8 cellular contexts compared by ENCODE assay signal in the genomic region with DNA sequence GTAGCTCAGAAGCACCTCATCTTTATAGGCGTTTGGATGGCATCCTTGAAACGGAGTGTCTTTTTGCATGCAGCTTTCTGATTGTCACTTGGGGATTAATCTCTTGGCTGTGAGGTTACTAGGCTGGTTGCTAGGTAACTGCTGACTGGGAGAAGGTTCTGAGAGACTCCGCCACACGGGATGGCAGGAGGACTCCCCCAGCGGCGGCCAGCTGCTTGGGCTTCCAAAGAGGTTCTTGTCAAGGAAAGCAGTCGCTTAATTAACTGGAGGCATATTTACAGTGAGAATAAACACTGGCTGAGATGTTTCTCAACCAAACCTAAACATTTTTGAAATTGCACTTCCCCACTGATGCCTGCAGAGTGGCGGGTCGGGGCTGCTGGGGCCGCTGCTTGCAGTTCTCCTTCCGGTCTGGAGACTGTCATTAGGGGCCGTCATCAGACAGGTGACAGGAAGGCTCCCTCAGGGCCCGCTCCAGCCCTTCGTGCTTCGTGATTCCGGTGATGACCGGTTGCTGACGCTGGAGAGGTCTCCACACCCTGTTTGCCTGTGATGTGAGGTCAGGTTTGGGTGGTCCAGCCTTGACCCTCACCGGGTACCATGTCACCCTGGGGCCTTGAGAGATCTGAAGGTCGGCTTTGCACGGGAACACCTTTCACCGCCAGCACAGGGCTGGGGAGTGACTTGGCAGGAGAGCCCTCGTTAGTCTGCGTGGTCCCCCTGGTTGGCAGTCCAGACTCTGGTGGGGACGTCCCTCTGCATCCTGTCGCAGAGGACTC. TPM values are rescaled to one million over a fixed set of nuclear protein-coding genes. Genes with fewer than 3 reads are reported as not detected.
DNase-seq lines count a peak whose midpoint lies in the region; ATAC-seq, FAIRE-seq and TF ChIP-seq lines count a peak whose summit lies in the region.

No MANE protein-coding gene starts in this region.

- DNase-seq in GM13977 (ENCODE audit: low spot score) (peak; percentile 60), T-helper 9 cell (no peak), small intestine (no peak), uterus (no peak)
- DNase-seq in naive thymus-derived CD8-positive, alpha-beta T cell = peak in 1 of 10 donors; percentile 52
- no peak for DNase-seq in activated T-cell treated with anti-CD3 and anti-CD28 coated beads, Interleukin-2, amount 50 U/mL, for 4 hours

- H3K4me1 Mint-ChIP-seq in naive thymus-derived CD8-positive, alpha-beta T cell = peaks cover 11 to 44% (median 16%) of the 10 kb centered on the region in 4 donors
- no peaks in the 10 kb centered on the region for H3K4me1 Mint-ChIP-seq in activated T-cell treated with anti-CD3 and anti-CD28 coated beads, Interleukin-2, amount 50 U/mL, for 4 hours (ENCODE audit: low read depth)

- H3K9me3 Mint-ChIP-seq in naive thymus-derived CD8-positive, alpha-beta T cell = peaks cover 0 to 5% (median 0%) of the 10 kb centered on the region in 9 donors
- no peaks in the 10 kb centered on the region for H3K9me3 Mint-ChIP-seq in activated T-cell treated with anti-CD3 and anti-CD28 coated beads, Interleukin-2, amount 50 U/mL, for 4 hours

- no peaks in the 10 kb centered on the region for H3K9me2 ChIP-seq in SU-DHL-6 (replicated peaks; ENCODE audit: insufficient read depth, low read length)

- H3K9ac ChIP-seq in SU-DHL-6 (ENCODE audit: low read length) = peak overlapping the region; percentile 32; the same call in 1 of the 2 replicates

- H3K27me3 ChIP-seq in SU-DHL-6 (ENCODE audit: low read length) (no peaks in the 10 kb centered on the region), small intestine (ENCODE audit: control insufficient read depth in 2 of 2, insufficient read depth in 2 of 2, low read length in 2 of 2) (peaks cover 0 to 2% of the 10 kb centered on the region in 2 donors), uterus (no peaks in the 10 kb centered on the region)

- H3K27ac ChIP-seq in SU-DHL-6 (ENCODE audit: low read depth, low read length) = no peak overlapping the region
- no peak overlapping the region for H3K27ac ChIP-seq in small intestine (ENCODE audit: low read depth in 1 of 2, low read length in 1 of 2)
- no peak overlapping the region for H3K27ac ChIP-seq in uterus

- no peaks in the 10 kb centered on the region for H3K9me3 ChIP-seq in SU-DHL-6 (ENCODE audit: insufficient read depth, low read length)
- no peaks in the 10 kb centered on the region for H3K9me3 ChIP-seq in small intestine (ENCODE audit: control insufficient read depth, low read depth)
- no peaks in the 10 kb centered on the region for H3K9me3 ChIP-seq in uterus

- H3K4me3 Mint-ChIP-seq in naive thymus-derived CD8-positive, alpha-beta T cell = peak overlapping the region in 3 of 10 donors; percentile 8 to 27 (median 24)
- H3K4me3 Mint-ChIP-seq in activated T-cell treated with anti-CD3 and anti-CD28 coated beads, Interleukin-2, amount 50 U/mL, for 4 hours = no peak overlapping the region

- peaks cover 27% of the 10 kb centered on the region; the same call in 1 of the 2 replicates for H3K79me2 ChIP-seq in SU-DHL-6 (ENCODE audit: insufficient read depth, low read length)

- intact Hi-C loops in uterus (cut with DNase I; ENCODE audit: low total_unique reads) = no loop called here

- no peak for FAIRE-seq in small intestine (lab: Jason Lieb, UNC)

- H2AFZ ChIP-seq in SU-DHL-6 (ENCODE audit: low read depth, low read length, severe bottlenecking) = peak overlapping the region; percentile 23

- no peaks in the 10 kb centered on the region for H3F3A ChIP-seq in SU-DHL-6 (ENCODE audit: insufficient read depth)

- peak; percentile 87 for ATAC-seq in HG02759 (IDR thresholded peaks at IDR 0.05; ENCODE audit: unreplicated experiment)
- ATAC-seq in naive thymus-derived CD8-positive, alpha-beta T cell = no peak
- no peak for ATAC-seq in activated T-cell treated with anti-CD3 and anti-CD28 coated beads, Interleukin-2, amount 50 U/mL, for 4 hours

- no peak overlapping the region for H3K4me3 ChIP-seq in SU-DHL-6 (ENCODE audit: insufficient read depth, low read length, poor library complexity, severe bottlenecking)
- no peak overlapping the region for H3K4me3 ChIP-seq in small intestine (ENCODE audit: low read depth in 1 of 2, low read length in 2 of 2)
- no peak overlapping the region for H3K4me3 ChIP-seq in uterus

- 26 to 49% (median 46%) methylated on average over 26 of the region's 26 CpGs for WGBS in small intestine, 3 donors

- H3K27ac Mint-ChIP-seq in naive thymus-derived CD8-positive, alpha-beta T cell = peak overlapping the region in 7 of 10 donors; percentile 37 to 92 (median 67)

- H3K27me3 Mint-ChIP-seq in naive thymus-derived CD8-positive, alpha-beta T cell = peaks cover 0 to 8% (median 0%) of the 10 kb centered on the region in 5 donors
- H3K27me3 Mint-ChIP-seq in activated T-cell treated with anti-CD3 and anti-CD28 coated beads, Interleukin-2, amount 50 U/mL, for 4 hours (ENCODE audit: low read depth) = no peaks in the 10 kb centered on the region

- TF ChIP-seq CTCF in GM13977 (IDR thresholded peaks at IDR 0.05; ENCODE audit: extremely low read depth, insufficient read depth, missing control alignments) (no peak), SU-DHL-6 (IDR thresholded peaks at IDR 0.05; ENCODE audit: insufficient read depth, low read length, poor library complexity, severe bottlenecking) (no peak), uterus (IDR thresholded peaks at IDR 0.05) (no peak)

- in situ Hi-C loops in GM13977 (cut with MboI; ENCODE audit: low pct_unique_long_range_greater_than_20kb, low sequenced_read_pairs, unreplicated experiment) = no loop called here

- peaks cover 7% of the 10 kb centered on the region for H3K36me3 ChIP-seq in SU-DHL-6 (ENCODE audit: low read length)
- H3K36me3 ChIP-seq in small intestine (ENCODE audit: control insufficient read depth in 2 of 2, insufficient read depth in 2 of 2, low read length in 2 of 2) = no peaks in the 10 kb centered on the region
- H3K36me3 ChIP-seq in uterus = no peaks in the 10 kb centered on the region

- POLR2A ChIA-PET in naive thymus-derived CD8-positive, alpha-beta T cell (lab: Charles Lee) = interaction anchor here (1.1 kb wide), 1 partner anchor 11 kb away, joined by 3 read pairs; no protein-coding TSS in a partner anchor

- no peaks in the 10 kb centered on the region for H4K20me1 ChIP-seq in SU-DHL-6 (ENCODE audit: low read depth, low read length)

- peak overlapping the region; percentile 37 for H3K4me2 ChIP-seq in SU-DHL-6 (ENCODE audit: low read depth, low read length, poor library complexity, severe bottlenecking)

- H3K36me3 Mint-ChIP-seq in naive thymus-derived CD8-positive, alpha-beta T cell = peaks cover 8 to 85% (median 37%) of the 10 kb centered on the region in 3 donors
- H3K36me3 Mint-ChIP-seq in activated T-cell treated with anti-CD3 and anti-CD28 coated beads, Interleukin-2, amount 50 U/mL, for 4 hours (ENCODE audit: insufficient read depth) = peaks cover 6% of the 10 kb centered on the region

- H3K4me1 ChIP-seq in small intestine (ENCODE audit: control insufficient read depth in 2 of 2, insufficient read depth in 1 of 2, low read depth in 1 of 2, low read length in 1 of 2) = no peaks in the 10 kb centered on the region
- no peaks in the 10 kb centered on the region for H3K4me1 ChIP-seq in uterus

- no peak for TF ChIP-seq POLR2A in uterus (IDR thresholded peaks at IDR 0.05)

RNA-seq across cellular contexts. Expression of a gene that starts 9.1 kb away (rescaled TPM):
- total RNA-seq in naive thymus-derived CD8-positive, alpha-beta T cell = 10 to 100 TPM; 66.3 to 68.0 TPM
- 10 to 100 TPM; 28.1 to 66.1 (median 30.1) TPM for polyA plus RNA-seq in naive thymus-derived CD8-positive, alpha-beta T cell
- 1 to 10 TPM in 1 of 3 donors, under 1 TPM in 1, not detected in 1; 0.27 to 8.2 TPM for polyA plus RNA-seq in small intestine
- total RNA-seq in activated T-cell treated with anti-CD3 and anti-CD28 coated beads, Interleukin-2, amount 50 U/mL, for 4 hours = 1 to 10 TPM; 1.2 to 3.5 (median 1.9) TPM
- total RNA-seq in uterus = 10 to 100 TPM in 1 of 4 donors, 1 to 10 TPM in 2, not detected in 1; 3.6 to 11.2 (median 3.8) TPM

Comparison
In these comparisons a context has a peak if more than half of its experiments do, and no peak if none do; other contexts are left out.
1. RNA of a gene that starts 9.1 kb away (total RNA-seq): 66.3 to 68.0 TPM in naive thymus-derived CD8-positive, alpha-beta T cell; 3.6 to 11.2 TPM in uterus and 1.2 to 3.5 TPM in activated T-cell treated with anti-CD3 and anti-CD28 coated beads, Interleukin-2, amount 50 U/mL, for 4 hours; every median in the first group is over 4 times any median in the second.